Comparison of ENCODE assay signal across 8 cellular contexts in genomic region chr9:22238809-22239684, GRCh38.
DNase-seq lines count a peak whose midpoint lies in the region; ATAC-seq and TF ChIP-seq lines count a peak whose summit lies in the region.

No MANE protein-coding gene starts in this region.

- TF ChIP-seq CTCF in GM10248 (IDR thresholded peaks at IDR 0.05; ENCODE audit: control extremely low read depth, extremely low read depth, low read depth, missing control alignments) = peak; percentile 32
- peak; percentile 61 for TF ChIP-seq CTCF in brain microvascular endothelial cell (IDR thresholded peaks at IDR 0.05; ENCODE audit: low read depth, low read length, missing control alignments)

- no peaks in the 10 kb centered on the region for H3K36me3 ChIP-seq in brain microvascular endothelial cell (replicated peaks)

- no peak overlapping the region for H3K4me3 Mint-ChIP-seq in activated T-helper 1 cell treated with anti-CD3 and anti-CD28 coated beads, Interleukin-12 subunit alpha, Interleukin-12 subunit beta, Interleukin-2, Interleukin-4 antibody, amounts not matched to agents 30 ng/mL and 10 ng/mL and 1 ng/mL, durations not matched to agents 14 hours and 24 hours and 36 hours
- H3K4me3 Mint-ChIP-seq in activated T-cell treated with anti-CD3 and anti-CD28 coated beads, Interleukin-2, amount 50 U/mL, for 72 hours = no peak overlapping the region

- no peak overlapping the region for H3K4me3 ChIP-seq in brain microvascular endothelial cell (ENCODE audit: low read depth, low read length)

- no peaks in the 10 kb centered on the region for H3K36me3 Mint-ChIP-seq in activated T-helper 1 cell treated with anti-CD3 and anti-CD28 coated beads, Interleukin-12 subunit alpha, Interleukin-12 subunit beta, Interleukin-2, Interleukin-4 antibody, amounts not matched to agents 30 ng/mL and 10 ng/mL and 1 ng/mL, durations not matched to agents 14 hours and 24 hours and 36 hours (ENCODE audit: low read depth)
- no peaks in the 10 kb centered on the region for H3K36me3 Mint-ChIP-seq in activated T-cell treated with anti-CD3 and anti-CD28 coated beads, Interleukin-2, amount 50 U/mL, for 72 hours (ENCODE audit: insufficient read depth in 2 of 2)

- CTCF ChIA-PET in GM10248 (lab: Yijun Ruan, JAX) = interaction anchor here (0.7 to 15.3 kb wide), 11 partner anchors 8 to 438 kb away, joined by 3 to 179 read pairs (median 4); partner anchors contain the start of gene CDKN2B

- in situ Hi-C loops in brain microvascular endothelial cell (cut with HindIII; ENCODE audit: low pct_ligation_motif_present, low sequenced_read_pairs) = loop anchor here (25.0 kb wide), 1 partner anchor 202 kb away; no protein-coding TSS in a partner anchor

- peak; percentile 11 for DNase-seq in GM10248 (ENCODE audit: extremely low spot score)
- DNase-seq in NCI-H2171 treated with DMSO at 0.1 percent for 48 hours (lab: John Stamatoyannopoulos, UW) = peak; percentile 36
- peak; percentile 29 for DNase-seq in brain microvascular endothelial cell
- peak; percentile 46 for DNase-seq in medulla oblongata (ENCODE audit: extremely low spot score)
- no peak for DNase-seq in activated T-helper 1 cell treated with anti-CD3 and anti-CD28 coated beads, Interleukin-12 subunit alpha, Interleukin-12 subunit beta, Interleukin-2, Interleukin-4 antibody, amounts not matched to agents 30 ng/mL and 10 ng/mL and 1 ng/mL, durations not matched to agents 14 hours and 24 hours and 36 hours (ENCODE audit: low spot score)
- DNase-seq in activated T-cell treated with anti-CD3 and anti-CD28 coated beads, Interleukin-2, amount 50 U/mL, for 72 hours = no peak

- no peaks in the 10 kb centered on the region for H3K9me3 Mint-ChIP-seq in activated T-helper 1 cell treated with anti-CD3 and anti-CD28 coated beads, Interleukin-12 subunit alpha, Interleukin-12 subunit beta, Interleukin-2, Interleukin-4 antibody, amounts not matched to agents 30 ng/mL and 10 ng/mL and 1 ng/mL, durations not matched to agents 14 hours and 24 hours and 36 hours
- H3K9me3 Mint-ChIP-seq in activated T-cell treated with anti-CD3 and anti-CD28 coated beads, Interleukin-2, amount 50 U/mL, for 72 hours = no peaks in the 10 kb centered on the region

- peaks cover 43% of the 10 kb centered on the region for H3K27me3 Mint-ChIP-seq in activated T-helper 1 cell treated with anti-CD3 and anti-CD28 coated beads, Interleukin-12 subunit alpha, Interleukin-12 subunit beta, Interleukin-2, Interleukin-4 antibody, amounts not matched to agents 30 ng/mL and 10 ng/mL and 1 ng/mL, durations not matched to agents 14 hours and 24 hours and 36 hours (ENCODE audit: insufficient read depth)
- peaks cover 62% of the 10 kb centered on the region for H3K27me3 Mint-ChIP-seq in activated T-cell treated with anti-CD3 and anti-CD28 coated beads, Interleukin-2, amount 50 U/mL, for 72 hours (ENCODE audit: low read depth)

- POLR2A ChIA-PET in GM10248 (lab: Yijun Ruan, JAX) = no interaction called here

- peaks cover 50% of the 10 kb centered on the region for H3K4me1 Mint-ChIP-seq in activated T-helper 1 cell treated with anti-CD3 and anti-CD28 coated beads, Interleukin-12 subunit alpha, Interleukin-12 subunit beta, Interleukin-2, Interleukin-4 antibody, amounts not matched to agents 30 ng/mL and 10 ng/mL and 1 ng/mL, durations not matched to agents 14 hours and 24 hours and 36 hours (ENCODE audit: low read depth)
- peaks cover 52% of the 10 kb centered on the region for H3K4me1 Mint-ChIP-seq in activated T-cell treated with anti-CD3 and anti-CD28 coated beads, Interleukin-2, amount 50 U/mL, for 72 hours (ENCODE audit: low read depth)

- H3K27ac Mint-ChIP-seq in activated T-helper 1 cell treated with anti-CD3 and anti-CD28 coated beads, Interleukin-12 subunit alpha, Interleukin-12 subunit beta, Interleukin-2, Interleukin-4 antibody, amounts not matched to agents 30 ng/mL and 10 ng/mL and 1 ng/mL, durations not matched to agents 14 hours and 24 hours and 36 hours = no peak overlapping the region
- H3K27ac Mint-ChIP-seq in activated T-cell treated with anti-CD3 and anti-CD28 coated beads, Interleukin-2, amount 50 U/mL, for 72 hours = no peak overlapping the region

- intact Hi-C loops in activated T-helper 1 cell treated with anti-CD3 and anti-CD28 coated beads, Interleukin-12 subunit alpha, Interleukin-12 subunit beta, Interleukin-2, Interleukin-4 antibody, amounts not matched to agents 30 ng/mL and 10 ng/mL and 1 ng/mL, durations not matched to agents 14 hours and 24 hours and 36 hours (cut with micrococcal nuclease) = loop anchor here (1.0 to 5.0 kb wide), 4 partner anchors 122 to 1917 kb away; partner anchors contain the start of gene CDKN2B

- no peaks in the 10 kb centered on the region for H3K27me3 ChIP-seq in brain microvascular endothelial cell (replicated peaks)

- ATAC-seq in activated T-cell treated with anti-CD3 and anti-CD28 coated beads, Interleukin-2, amount 50 U/mL, for 72 hours (replicated peaks in 1 of 2) = no peak
- ATAC-seq in GM18907 (IDR thresholded peaks at IDR 0.05; ENCODE audit: unreplicated experiment) = no peak
- no peak for ATAC-seq in HG03280 (IDR thresholded peaks at IDR 0.05; ENCODE audit: unreplicated experiment)

- peak overlapping the region; percentile 91 for H3K27ac ChIP-seq in brain microvascular endothelial cell

Comparison
In these comparisons a context has a peak if more than half of its experiments do, and no peak if none do; other contexts are left out.
1. DNase-seq: peak in GM10248 (single experiment), NCI-H2171 treated with DMSO at 0.1 percent for 48 hours (single experiment), brain microvascular endothelial cell (single experiment) and medulla oblongata (single experiment); none in activated T-helper 1 cell treated with anti-CD3 and anti-CD28 coated beads, Interleukin-12 subunit alpha, Interleukin-12 subunit beta, Interleukin-2, Interleukin-4 antibody, amounts not matched to agents 30 ng/mL and 10 ng/mL and 1 ng/mL, durations not matched to agents 14 hours and 24 hours and 36 hours (single experiment) and activated T-cell treated with anti-CD3 and anti-CD28 coated beads, Interleukin-2, amount 50 U/mL, for 72 hours (0 of 2).